Comparison of ENCODE assay signal across 29 cellular contexts in the genomic region with DNA sequence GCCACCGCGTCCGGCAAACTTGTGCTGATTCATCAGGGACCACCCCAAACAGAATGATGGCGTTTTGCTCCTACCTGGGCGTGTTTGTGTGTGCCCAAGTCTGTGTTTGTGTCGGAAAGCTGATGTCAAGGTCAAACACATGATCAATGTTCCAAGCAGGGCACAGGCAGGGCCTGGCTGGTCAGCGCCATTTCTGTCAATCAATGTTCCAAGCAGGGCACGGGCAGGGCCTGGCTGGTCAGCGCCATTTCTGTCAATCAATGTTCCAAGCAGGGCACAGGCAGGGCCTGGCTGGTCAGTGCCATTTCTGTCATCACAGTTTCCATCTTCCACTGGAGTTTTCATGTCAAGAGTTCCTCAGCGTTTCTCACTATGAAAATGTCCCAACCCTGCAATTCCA. TPM values are rescaled to one million over a fixed set of nuclear protein-coding genes. Genes with fewer than 3 reads are reported as not detected.
"Had no signal": no experiment of that assay in that cellular context is flagged by ENCODE, and none has a peak within 500 bp of the region (broad histone marks: within the 10 kb centered on the region; RNA-seq: fewer than 3 reads in every experiment).

No MANE protein-coding gene starts in this region.

- H3K36me3 ChIP-seq: ascending aorta, esophagus squamous epithelium, heart right ventricle, left ventricle myocardium inferior, neutrophil, ovary, prostate gland, stomach, thyroid gland had no signal

- ATAC-seq: activated CD4-positive, alpha-beta T cell treated with anti-CD3 and anti-CD28 coated beads for 36 hours; activated CD8-positive, alpha-beta T cell treated with anti-CD3 and anti-CD28 coated beads, Interleukin-2, amount 10 ng/mL, durations not matched to agents 7 days and 5 days; stimulated activated naive B cell treated with anti-CD40 and anti-IgM and Interleukin-4, amounts not matched to agents 10 μg/mL and 1 μg/mL and 100 μg/mL, for 72 hours had no signal

- H3K9me3 ChIP-seq: neutrophil, ovary, prostate gland, thyroid gland had no signal

- H3K4me1 ChIP-seq: ascending aorta, esophagus squamous epithelium, heart right ventricle, prostate gland, thyroid gland had no signal

- H3K4me3 ChIP-seq: ascending aorta, esophagus squamous epithelium, heart right ventricle, left ventricle myocardium inferior, ovary, prostate gland, stomach, thyroid gland had no signal

- H3K27me3 ChIP-seq: ascending aorta, ovary, thyroid gland had no signal

- DNase-seq: activated CD4-positive, alpha-beta T cell treated with anti-CD3 and anti-CD28 coated beads for 36 hours; activated CD4-positive, CD25-positive, alpha-beta regulatory T cell; activated CD8-positive, alpha-beta T cell treated with anti-CD3 and anti-CD28 coated beads, Interleukin-2, amount 10 ng/mL, durations not matched to agents 7 days and 5 days; activated gamma-delta T cell; activated naive CD4-positive, alpha-beta T cell treated with anti-CD3 and anti-CD28 coated beads, Interleukin-2, amount 10 ng/mL, durations not matched to agents 7 days and 5 days; activated naive CD8-positive, alpha-beta T cell treated with anti-CD3 and anti-CD28 coated beads, Interleukin-2, amount 10 ng/mL, durations not matched to agents 7 days and 5 days; caudate nucleus; effector CD4-positive, alpha-beta T cell; esophagus squamous epithelium; foreskin melanocyte; heart right ventricle; kidney glomerular epithelial cell; left ventricle myocardium inferior; mammary epithelial cell; naive B cell; nephron progenitor cell; ovary; retina; stimulated activated CD4-positive, alpha-beta T cell treated with anti-CD3 and anti-CD28 coated beads, Interleukin-15, amount 100 ng/mL, for 24 hours; stimulated activated CD4-positive, alpha-beta T cell treated with anti-CD3 and anti-CD28 coated beads, Interleukin-2, amount 100 ng/mL, for 24 hours; stimulated activated naive B cell treated with anti-CD40 and anti-IgM and Interleukin-4, amounts not matched to agents 10 μg/mL and 1 μg/mL and 100 μg/mL, for 72 hours; stomach; T-helper 1 cell; thyroid gland had no signal

- H3K27ac ChIP-seq: ascending aorta, epithelial cell of prostate, esophagus squamous epithelium, heart right ventricle, left ventricle myocardium inferior, neutrophil, ovary, prostate gland, stomach, thyroid gland had no signal

RNA-seq across cellular contexts. Expression of a gene that starts 14.9 kb away (rescaled TPM):
- total RNA-seq: activated CD8-positive, alpha-beta T cell treated with anti-CD3 and anti-CD28 coated beads, Interleukin-2, amount 10 ng/mL, durations not matched to agents 7 days and 5 days; activated naive CD8-positive, alpha-beta T cell treated with anti-CD3 and anti-CD28 coated beads, Interleukin-2, amount 10 ng/mL, durations not matched to agents 7 days and 5 days; glomerular endothelial cell had no signal
